Comparison of ENCODE assay signal across 23 cellular contexts in the genomic region with DNA sequence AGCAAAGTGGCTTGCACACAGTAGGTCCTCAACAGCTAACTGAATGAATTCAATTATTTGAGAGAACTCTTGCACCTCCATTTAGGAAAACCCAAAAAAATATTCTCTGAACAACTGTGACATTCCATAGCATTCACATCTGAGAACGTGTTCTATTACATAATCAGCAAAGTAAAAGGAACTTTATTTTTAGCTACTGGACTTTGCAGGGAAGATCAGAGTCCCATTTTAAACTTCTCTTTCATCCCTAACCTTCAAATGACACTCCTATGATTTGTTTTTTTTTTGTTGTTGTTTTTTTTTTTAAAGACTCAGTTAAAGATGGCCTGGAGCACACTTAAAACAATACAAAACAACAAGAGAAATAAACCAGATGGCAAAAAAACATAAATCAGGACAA. TPM values are rescaled to one million over a fixed set of nuclear protein-coding genes. Genes with fewer than 3 reads are reported as not detected.
DNase-seq lines count a peak whose midpoint lies in the region; ATAC-seq and TF ChIP-seq lines count a peak whose summit lies in the region.
"Had no signal": no experiment of that assay in that cellular context is flagged by ENCODE, and none has a peak within 500 bp of the region (broad histone marks: within the 10 kb centered on the region; RNA-seq: fewer than 3 reads in every experiment).

No MANE protein-coding gene starts in this region.

- 14% methylated on average over 1 of the region's 1 CpG for WGBS in right cardiac atrium
- WGBS in gastroesophageal sphincter (ENCODE audit: low coverage in 1 of 2), 2 donors = 14 to 15% methylated on average over 1 of the region's 1 CpG

- no peak overlapping the region for H3K9ac ChIP-seq in rectal smooth muscle tissue (ENCODE audit: low read length)

- H3K27ac ChIP-seq in right cardiac atrium (ENCODE audit: low read length) = peak overlapping the region; percentile 75
- peak overlapping the region in 3 of 4 donors; percentile 50 to 74 (median 59) for H3K27ac ChIP-seq in gastroesophageal sphincter
- H3K27ac ChIP-seq in rectal smooth muscle tissue (ENCODE audit: low read depth, low read length) = peak overlapping the region; percentile 43
- H3K27ac ChIP-seq: HL-60 had no signal

- no peaks in the 10 kb centered on the region for H3K9me3 ChIP-seq in right cardiac atrium (ENCODE audit: control insufficient read depth, low read length)
- H3K9me3 ChIP-seq in gastroesophageal sphincter = no peaks in the 10 kb centered on the region
- no peaks in the 10 kb centered on the region for H3K9me3 ChIP-seq in HAP-1
- H3K9me3 ChIP-seq: BE2C had no signal

- intact Hi-C loops in right cardiac atrium (cut with DNase I) (no loop called here), left cardiac atrium (cut with DNase I) (no loop called here), head of caudate nucleus (cut with DNase I) (no loop called here)

- ATAC-seq in right cardiac atrium (no peak), left cardiac atrium (no peak), gastroesophageal sphincter (no peak)

- TF ChIP-seq CTCF in gastroesophageal sphincter (IDR thresholded peaks at IDR 0.05) = no peak

- in situ Hi-C loops in HAP-1 (cut with MboI; ENCODE audit: low sequenced_read_pairs) = no loop called here

- H3K27me3 ChIP-seq in right cardiac atrium (ENCODE audit: control insufficient read depth, insufficient read depth) (no peaks in the 10 kb centered on the region), gastroesophageal sphincter (no peaks in the 10 kb centered on the region), rectal smooth muscle tissue (ENCODE audit: control insufficient read depth, insufficient read depth, low read length) (no peaks in the 10 kb centered on the region), HAP-1 (ENCODE audit: low read depth) (0 out of 2 replicates have a peak, but pooled peaks cover 3% of the 10 kb centered on the region)
- H3K27me3 ChIP-seq: BE2C had no signal

- H3K4me3 ChIP-seq in right cardiac atrium (ENCODE audit: low read length) (no peak overlapping the region), gastroesophageal sphincter (no peak overlapping the region), rectal smooth muscle tissue (ENCODE audit: low read length) (no peak overlapping the region), HAP-1 (no peak overlapping the region)

- no peak for TF ChIP-seq EP300 in gastroesophageal sphincter (IDR thresholded peaks at IDR 0.05)

- DNase-seq in right cardiac atrium (no peak), left cardiac atrium (no peak), islet precursor cell (no peak), head of caudate nucleus (no peak), HAP-1 (ENCODE audit: low spot score in 2 of 2) (no peak)
- DNase-seq in activated CD4-positive, CD25-positive, alpha-beta regulatory T cell treated with anti-CD3 and anti-CD28 coated beads, Interleukin-2, amount 50 U/mL, for 72 hours = no peak
- DNase-seq: BE2C; CD4-positive, CD25-positive, alpha-beta regulatory T cell; COR-L47; H9; IMR-90; Karpas-422; NCI-H1417 treated with DMSO at 0.1 percent for 48 hours; NCI-H187 treated with DMSO at 0.1 percent for 48 hours; NCI-H2227 treated with DMSO at 0.1 percent for 48 hours; NCI-H510A treated with DMSO at 0.1 percent for 48 hours; NCI-H774 had no signal

- no peaks in the 10 kb centered on the region for H3K36me3 ChIP-seq in gastroesophageal sphincter
- H3K36me3 ChIP-seq in rectal smooth muscle tissue (ENCODE audit: control insufficient read depth, insufficient read depth, low read length) = no peaks in the 10 kb centered on the region
- H3K36me3 ChIP-seq in HAP-1 (replicated peaks) = no peaks in the 10 kb centered on the region
- H3K36me3 ChIP-seq: BE2C had no signal

- TF ChIP-seq POLR2A in gastroesophageal sphincter (IDR thresholded peaks at IDR 0.05) = no peak

- H3K4me1 ChIP-seq in right cardiac atrium (ENCODE audit: control insufficient read depth, insufficient read depth, low read length) (peaks cover 12% of the 10 kb centered on the region), gastroesophageal sphincter (peaks cover 0 to 23% (median 0%) of the 10 kb centered on the region in 3 donors), rectal smooth muscle tissue (ENCODE audit: control insufficient read depth, insufficient read depth, low read length) (peaks cover 6% of the 10 kb centered on the region), HAP-1 (no peaks in the 10 kb centered on the region)
- H3K4me1 ChIP-seq: BE2C had no signal

RNA-seq across cellular contexts. Expression of gene RAI2, which starts 30.9 kb away (rescaled TPM):
- total RNA-seq in right cardiac atrium (10 to 100 TPM; 32.8 to 44.2 (median 37.1) TPM), left cardiac atrium (10 to 100 TPM; 19.9 to 23.8 TPM), gastroesophageal sphincter (10 to 100 TPM; 21.7 to 35.4 (median 26.8) TPM)
- polyA plus RNA-seq in right cardiac atrium = 40.1 TPM
- total RNA-seq: HT1080, IMR-90, MCF 10A, OCI-LY7 had no signal
